In the genomic region with DNA sequence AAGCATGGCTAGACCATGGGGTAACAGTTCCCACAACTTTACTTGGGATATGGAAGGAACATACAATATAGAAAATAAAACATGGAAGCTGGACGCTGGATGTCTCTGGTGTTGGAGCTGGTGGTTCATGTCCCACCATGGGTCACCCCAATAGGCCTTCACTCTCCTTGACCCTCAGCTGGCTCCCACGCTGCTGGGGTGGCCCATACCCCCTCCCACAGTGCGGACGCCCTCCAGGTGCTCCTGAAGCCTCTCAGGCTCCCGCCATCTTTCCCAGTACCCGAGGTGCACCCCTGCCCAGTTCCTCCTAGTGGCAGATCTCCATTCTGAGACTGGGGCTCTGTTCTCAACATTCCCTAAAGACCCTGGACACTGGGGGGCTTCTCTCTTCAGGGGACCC, we compare ENCODE assay signal across 14 cellular contexts. TPM values are rescaled to one million over a fixed set of nuclear protein-coding genes. Genes with fewer than 3 reads are reported as not detected.
DNase-seq lines count a peak whose midpoint lies in the region; TF ChIP-seq lines count a peak whose summit lies in the region.
"Had no signal": no experiment of that assay in that cellular context is flagged by ENCODE, and none has a peak within 500 bp of the region (broad histone marks: within the 10 kb centered on the region; RNA-seq: fewer than 3 reads in every experiment).

No MANE protein-coding gene starts in this region.

- 79 to 89% methylated on average over 3 to 6 of the region's 6 CpGs for WGBS in transverse colon (ENCODE audit: low coverage in 1 of 2), 2 donors

- peaks cover 48% of the 10 kb centered on the region for H3K4me1 ChIP-seq in adipocyte (ENCODE audit: control insufficient read depth, insufficient read depth, low read length)
- peaks cover 28% of the 10 kb centered on the region for H3K4me1 ChIP-seq in fibroblast of lung (ENCODE audit: control insufficient read depth, extremely low read depth, insufficient read depth, low read length)
- peaks cover 41% of the 10 kb centered on the region for H3K4me1 ChIP-seq in osteoblast (ENCODE audit: insufficient read depth, low read length)
- peaks cover 7 to 33% (median 14%) of the 10 kb centered on the region in 4 donors for H3K4me1 ChIP-seq in transverse colon

- no peaks in the 10 kb centered on the region for H3K27me3 Mint-ChIP-seq in T-helper 2 cell treated with Interferon-gamma antibody and Interleukin-4, amounts not matched to agents 5 μg/mL and 100 μg/mL, for 36 hours (ENCODE audit: low read depth)
- no peaks in the 10 kb centered on the region for H3K27me3 Mint-ChIP-seq in activated T-helper 2 cell treated with anti-CD3 and anti-CD28 coated beads, Interferon-gamma antibody, Interleukin-2, Interleukin-4, amounts not matched to agents 10 μg/mL and 5 μg/mL and 100 μg/mL, durations not matched to agents 14 hours and 24 hours and 36 hours (ENCODE audit: low read depth)
- H3K27me3 Mint-ChIP-seq: activated naive CD8-positive, alpha-beta T cell treated with anti-CD3 and anti-CD28 coated beads, Interleukin-2, amount 10 ng/mL, durations not matched to agents 7 days and 5 days had no signal

- H3K27me3 ChIP-seq in adipocyte (replicated peaks; ENCODE audit: control insufficient read depth, insufficient read depth, low read length) (no peaks in the 10 kb centered on the region), fibroblast of lung (ENCODE audit: control insufficient read depth, insufficient read depth, low read length) (no peaks in the 10 kb centered on the region), osteoblast (ENCODE audit: insufficient read depth, low read length) (no peaks in the 10 kb centered on the region), transverse colon (no peaks in the 10 kb centered on the region)

- H3K4me3 ChIP-seq in adipocyte (ENCODE audit: low read length) = no peak overlapping the region
- no peak overlapping the region for H3K4me3 ChIP-seq in fibroblast of lung (replicated peaks in 1 of 4; ENCODE audit: control extremely low read depth in 1 of 4, insufficient read depth in 1 of 4, low read depth in 3 of 4, low read length in 4 of 4)
- H3K4me3 ChIP-seq in osteoblast (ENCODE audit: insufficient read depth, low read length) = no peak overlapping the region
- H3K4me3 ChIP-seq in transverse colon = no peak overlapping the region

- no peaks in the 10 kb centered on the region for H3K36me3 Mint-ChIP-seq in T-helper 2 cell treated with Interferon-gamma antibody and Interleukin-4, amounts not matched to agents 5 μg/mL and 100 μg/mL, for 36 hours (ENCODE audit: low read depth)
- no peaks in the 10 kb centered on the region for H3K36me3 Mint-ChIP-seq in activated T-helper 2 cell treated with anti-CD3 and anti-CD28 coated beads, Interferon-gamma antibody, Interleukin-2, Interleukin-4, amounts not matched to agents 10 μg/mL and 5 μg/mL and 100 μg/mL, durations not matched to agents 14 hours and 24 hours and 36 hours (ENCODE audit: low read depth)

- H3K4me3 Mint-ChIP-seq in T-helper 2 cell treated with Interferon-gamma antibody and Interleukin-4, amounts not matched to agents 5 μg/mL and 100 μg/mL, for 36 hours = no peak overlapping the region
- no peak overlapping the region for H3K4me3 Mint-ChIP-seq in activated T-helper 2 cell treated with anti-CD3 and anti-CD28 coated beads, Interferon-gamma antibody, Interleukin-2, Interleukin-4, amounts not matched to agents 10 μg/mL and 5 μg/mL and 100 μg/mL, durations not matched to agents 14 hours and 24 hours and 36 hours (ENCODE audit: low read depth)
- H3K4me3 Mint-ChIP-seq: activated naive CD8-positive, alpha-beta T cell treated with anti-CD3 and anti-CD28 coated beads, Interleukin-2, amount 10 ng/mL, durations not matched to agents 7 days and 5 days had no signal

- in situ Hi-C loops in transverse colon (cut with MboI; ENCODE audit: low pct_ligation_motif_present in 1 of 4, low pct_unique_long_range_greater_than_20kb in 1 of 4, low sequenced_read_pairs in 3 of 4) = no loop called here

- peaks cover 8% of the 10 kb centered on the region for H3K9me3 Mint-ChIP-seq in T-helper 2 cell treated with Interferon-gamma antibody and Interleukin-4, amounts not matched to agents 5 μg/mL and 100 μg/mL, for 36 hours
- H3K9me3 Mint-ChIP-seq in activated T-helper 2 cell treated with anti-CD3 and anti-CD28 coated beads, Interferon-gamma antibody, Interleukin-2, Interleukin-4, amounts not matched to agents 10 μg/mL and 5 μg/mL and 100 μg/mL, durations not matched to agents 14 hours and 24 hours and 36 hours = peaks cover 8% of the 10 kb centered on the region

- no peaks in the 10 kb centered on the region for H3K36me3 ChIP-seq in adipocyte (ENCODE audit: control insufficient read depth, insufficient read depth, low read length, severe bottlenecking)
- no peaks in the 10 kb centered on the region for H3K36me3 ChIP-seq in fibroblast of lung (ENCODE audit: control insufficient read depth, insufficient read depth, low read length)
- H3K36me3 ChIP-seq in osteoblast (ENCODE audit: insufficient read depth, low read length) = no peaks in the 10 kb centered on the region
- no peaks in the 10 kb centered on the region for H3K36me3 ChIP-seq in transverse colon

- no peak for TF ChIP-seq EP300 in transverse colon (IDR thresholded peaks at IDR 0.05; ENCODE audit: low read depth)

- H3K79me2 ChIP-seq in fibroblast of lung (ENCODE audit: control insufficient read depth, insufficient read depth, low read length) (no peaks in the 10 kb centered on the region), osteoblast (ENCODE audit: insufficient read depth, low read length) (no peaks in the 10 kb centered on the region)

- no peak overlapping the region for H3K27ac Mint-ChIP-seq in T-helper 2 cell treated with Interferon-gamma antibody and Interleukin-4, amounts not matched to agents 5 μg/mL and 100 μg/mL, for 36 hours
- no peak overlapping the region for H3K27ac Mint-ChIP-seq in activated T-helper 2 cell treated with anti-CD3 and anti-CD28 coated beads, Interferon-gamma antibody, Interleukin-2, Interleukin-4, amounts not matched to agents 10 μg/mL and 5 μg/mL and 100 μg/mL, durations not matched to agents 14 hours and 24 hours and 36 hours
- H3K27ac Mint-ChIP-seq: activated naive CD8-positive, alpha-beta T cell treated with anti-CD3 and anti-CD28 coated beads, Interleukin-2, amount 10 ng/mL, durations not matched to agents 7 days and 5 days had no signal

- TF ChIP-seq POLR2A in transverse colon (IDR thresholded peaks at IDR 0.05) = no peak

- TF ChIP-seq CTCF in fibroblast of lung (conservative IDR thresholded peaks at IDR 0.05 in 1 of 2, IDR thresholded peaks at IDR 0.05 in 1 of 2; ENCODE audit: low read depth in 1 of 2, low read length in 2 of 2) (no peak), osteoblast (IDR thresholded peaks at IDR 0.05; ENCODE audit: extremely low read depth, low read depth, low read length) (no peak), transverse colon (IDR thresholded peaks at IDR 0.05) (no peak)

- H3K4me2 ChIP-seq in fibroblast of lung (ENCODE audit: extremely low read depth, insufficient read depth, low read length) (no peak overlapping the region), osteoblast (ENCODE audit: insufficient read depth, low read length) (no peak overlapping the region)

- H2AFZ ChIP-seq in fibroblast of lung (ENCODE audit: low read length) (no peak overlapping the region), osteoblast (ENCODE audit: low read length) (peak overlapping the region; percentile 93)

- H3K9ac ChIP-seq in adipocyte (ENCODE audit: low read length) (peak overlapping the region; percentile 86), fibroblast of lung (ENCODE audit: insufficient read depth, low read length) (no peak overlapping the region)

- H4K20me1 ChIP-seq in fibroblast of lung (ENCODE audit: control insufficient read depth, extremely low read depth, insufficient read depth, low read length) (no peaks in the 10 kb centered on the region), osteoblast (ENCODE audit: insufficient read depth, low read length) (no peaks in the 10 kb centered on the region)

- intact Hi-C loops in transverse colon (cut with DNase I; ENCODE audit: low total_unique reads) = no loop called here
- intact Hi-C loops in activated T-helper 2 cell treated with anti-CD3 and anti-CD28 coated beads, Interferon-gamma antibody, Interleukin-2, Interleukin-4, amounts not matched to agents 10 μg/mL and 5 μg/mL and 100 μg/mL, durations not matched to agents 14 hours and 24 hours and 36 hours (cut with micrococcal nuclease) = no loop called here

- H3K4me1 Mint-ChIP-seq in T-helper 2 cell treated with Interferon-gamma antibody and Interleukin-4, amounts not matched to agents 5 μg/mL and 100 μg/mL, for 36 hours (ENCODE audit: low read depth) = peaks cover 5% of the 10 kb centered on the region
- peaks cover 6% of the 10 kb centered on the region for H3K4me1 Mint-ChIP-seq in activated T-helper 2 cell treated with anti-CD3 and anti-CD28 coated beads, Interferon-gamma antibody, Interleukin-2, Interleukin-4, amounts not matched to agents 10 μg/mL and 5 μg/mL and 100 μg/mL, durations not matched to agents 14 hours and 24 hours and 36 hours (ENCODE audit: low read depth)

- peaks cover 10% of the 10 kb centered on the region for H3K9me3 ChIP-seq in adipocyte (ENCODE audit: control insufficient read depth, low read length)
- no peaks in the 10 kb centered on the region for H3K9me3 ChIP-seq in fibroblast of lung (ENCODE audit: control insufficient read depth, insufficient read depth, low read depth, low read length)
- no peaks in the 10 kb centered on the region for H3K9me3 ChIP-seq in osteoblast (ENCODE audit: low read depth, low read length)
- peaks cover 0 to 4% of the 10 kb centered on the region in 2 donors for H3K9me3 ChIP-seq in transverse colon

- DNase-seq in adipocyte (ENCODE audit: low read depth) = no peak
- DNase-seq in fibroblast of lung (ENCODE audit: low read depth in 2 of 2) = no peak
- DNase-seq in osteoblast (ENCODE audit: insufficient read length, low spot score, missing footprints) = peak; percentile 45
- DNase-seq in transverse colon = no peak
- DNase-seq in T-helper 2 cell treated with Interferon-gamma antibody and Interleukin-4, amounts not matched to agents 5 μg/mL and 100 μg/mL, for 36 hours (ENCODE audit: low spot score) = no peak
- DNase-seq in activated T-helper 2 cell treated with anti-CD3 and anti-CD28 coated beads, Interferon-gamma antibody, Interleukin-2, Interleukin-4, amounts not matched to agents 10 μg/mL and 5 μg/mL and 100 μg/mL, durations not matched to agents 14 hours and 24 hours and 36 hours (ENCODE audit: low spot score) = no peak
- DNase-seq in dermis blood vessel endothelial cell = no peak
- DNase-seq: activated naive CD8-positive, alpha-beta T cell treated with anti-CD3 and anti-CD28 coated beads, Interleukin-2, amount 10 ng/mL, durations not matched to agents 7 days and 5 days; effector CD4-positive, alpha-beta T cell; hypothalamus; midbrain; NCI-H446 treated with DMSO at 0.1 percent for 48 hours; stimulated activated CD4-positive, alpha-beta T cell treated with anti-CD3 and anti-CD28 coated beads, Interleukin-12 subunit alpha, Interleukin-12 subunit beta, amount 100 ng/mL, for 4 hours; stimulated activated CD8-positive, alpha-beta memory T cell treated with anti-CD3 and anti-CD28 coated beads, Interleukin-4, amount 100 ng/mL, for 48 hours had no signal

- H3K27ac ChIP-seq in fibroblast of lung (ENCODE audit: insufficient read depth, low read length) (peak overlapping the region; percentile 97), osteoblast (ENCODE audit: low read depth, low read length) (peak overlapping the region; percentile 99), transverse colon (peak overlapping the region; percentile 86 to 91 (median 88))

RNA-seq across cellular contexts. Expression of a gene that starts 5.8 kb away (rescaled TPM):
- total RNA-seq in fibroblast of lung (under 0.01 TPM in 1 of 2 replicates, not detected in the other), osteoblast (1.1 TPM in 1 of 2 replicates, not detected in the other), transverse colon (not detected), dermis blood vessel endothelial cell (not detected in 2 replicates)
- 0.12 TPM in 1 of 2 replicates, not detected in the other for polyA plus RNA-seq in fibroblast of lung
- 0.18 and 0.19 TPM in 2 replicates for polyA plus RNA-seq in fibroblast of lung (2012)
- not detected in 2 replicates for polyA minus RNA-seq in fibroblast of lung (ENCODE audit: low replicate concordance)
- not detected in 2 replicates for total RNA-seq in activated T-helper 2 cell treated with anti-CD3 and anti-CD28 coated beads, Interferon-gamma antibody, Interleukin-2, Interleukin-4, amounts not matched to agents 10 μg/mL and 5 μg/mL and 100 μg/mL, durations not matched to agents 14 hours and 24 hours and 36 hours
- total RNA-seq: activated naive CD8-positive, alpha-beta T cell treated with anti-CD3 and anti-CD28 coated beads, Interleukin-2, amount 10 ng/mL, durations not matched to agents 7 days and 5 days had no signal

RNA-seq across cellular contexts. Expression of a gene that starts 29.9 kb away (rescaled TPM):
- total RNA-seq in fibroblast of lung = not detected in 2 replicates
- not detected in 2 replicates for polyA plus RNA-seq in fibroblast of lung
- polyA plus RNA-seq in fibroblast of lung (2012) = 0.09 and 0.31 TPM in 2 replicates
- not detected in 2 replicates for polyA minus RNA-seq in fibroblast of lung (ENCODE audit: low replicate concordance)
- not detected in 2 replicates for total RNA-seq in osteoblast
- not detected for total RNA-seq in transverse colon
- total RNA-seq in activated T-helper 2 cell treated with anti-CD3 and anti-CD28 coated beads, Interferon-gamma antibody, Interleukin-2, Interleukin-4, amounts not matched to agents 10 μg/mL and 5 μg/mL and 100 μg/mL, durations not matched to agents 14 hours and 24 hours and 36 hours = 0.66 and 2.2 TPM in 2 replicates
- total RNA-seq in dermis blood vessel endothelial cell = not detected in 2 replicates
